Comparison of ENCODE assay signal across 28 cellular contexts in genomic region chr2:235011607-235011928, GRCh38. TPM values are rescaled to one million over a fixed set of nuclear protein-coding genes. Genes with fewer than 3 reads are reported as not detected.
A peak's percentile ranks its signal among the peaks of the same experiment; 100 is the strongest.
DNase-seq lines count a peak whose midpoint lies in the region; ATAC-seq, FAIRE-seq and TF ChIP-seq lines count a peak whose summit lies in the region.
"Had no signal": no experiment of that assay in that cellular context is flagged by ENCODE, and none has a peak within 500 bp of the region (broad histone marks: within the 10 kb centered on the region; RNA-seq: fewer than 3 reads in every experiment).

No MANE protein-coding gene starts in this region.

- TF ChIP-seq CTCF in HepG2 (CRISPR knock-in tag; IDR thresholded peaks at IDR 0.05) (no peak), right lobe of liver (IDR thresholded peaks at IDR 0.05) (no peak), body of pancreas (IDR thresholded peaks at IDR 0.05) (no peak), type B pancreatic cell (conservative IDR thresholded peaks at IDR 0.05) (no peak)

- H4K20me1 ChIP-seq in HepG2 (ENCODE audit: insufficient read depth, low read length), result peaks cover 96% of the 10 kb centered on the region

- intact Hi-C loops in HepG2 (cut with micrococcal nuclease; ENCODE audit: unreplicated experiment) (no loop called here), right lobe of liver (cut with DNase I) (no loop called here), body of pancreas (cut with DNase I) (no loop called here)

- POLR2A ChIA-PET in HepG2 (lab: Yijun Ruan, JAX), result no interaction called here
- POLR2A ChIA-PET in T-cell (lab: Charles Lee), result no interaction called here

- TF ChIP-seq EP300 in HepG2 (IDR thresholded peaks at IDR 0.05; ENCODE audit: low read depth in 2 of 2, low read length in 2 of 2) (no peak), HepG2 (CRISPR knock-in tag; IDR thresholded peaks at IDR 0.05; ENCODE audit: borderline replicate concordance) (no peak)

- FAIRE-seq in HepG2 (lab: Jason Lieb, UNC), result peak; percentile 54
- FAIRE-seq: A204.1, GM18507 had no signal

- TF ChIP-seq POLR2A in HepG2 (IDR thresholded peaks at IDR 0.05; ENCODE audit: insufficient read depth in 1 of 2, low read depth in 2 of 2, low read length in 2 of 2) (no peak), right lobe of liver (IDR thresholded peaks at IDR 0.05) (no peak), body of pancreas (IDR thresholded peaks at IDR 0.05) (no peak)

- H3K4me1 ChIP-seq in HepG2 (ENCODE audit: insufficient read depth, low read length) (peaks cover 26% of the 10 kb centered on the region), right lobe of liver (peaks cover 0 to 19% (median 8%) of the 10 kb centered on the region in 4 donors), body of pancreas (peaks cover 66% of the 10 kb centered on the region), mesodermal cell (ENCODE audit: control insufficient read depth, insufficient read depth, low read length, poor library complexity, severe bottlenecking) (peaks cover 52% of the 10 kb centered on the region)
- H3K4me1 ChIP-seq: HAP-1 had no signal

- peaks cover 99% of the 10 kb centered on the region for H3K79me2 ChIP-seq in HepG2 (ENCODE audit: insufficient read depth, low read length)

- H3K9me3 ChIP-seq in HepG2 (ENCODE audit: low read length) (no peaks in the 10 kb centered on the region), right lobe of liver (no peaks in the 10 kb centered on the region), body of pancreas (no peaks in the 10 kb centered on the region), mesodermal cell (ENCODE audit: control insufficient read depth, low read length) (peaks cover 18% of the 10 kb centered on the region)
- H3K9me3 ChIP-seq: neutrophil, thyroid gland had no signal

- H3K4me3 Mint-ChIP-seq in type B pancreatic cell (peak overlapping the region; percentile 6), T-cell (no peak overlapping the region)
- H3K4me3 Mint-ChIP-seq: immature natural killer cell had no signal

- in situ Hi-C loops in HepG2 (cut with HindIII; ENCODE audit: extremely low pct_ligation_motif_present, low pct_unique_long_range_greater_than_20kb), result no loop called here

- WGBS in HepG2 (ENCODE audit: low lambda C conversion rate), result 97% methylated on average over 5 of the region's 5 CpGs
- WGBS in right lobe of liver (ENCODE audit: insufficient coverage, low coverage, low lambda C conversion rate, missing lambda C conversion rate), result 90% methylated on average over 3 of the region's 5 CpGs
- 49 to 56% methylated on average over 3 to 5 of the region's 5 CpGs for WGBS in body of pancreas, 2 donors
- 24 to 94% methylated on average over 2 of the region's 5 CpGs for WGBS in mesodermal cell (ENCODE audit: insufficient coverage in 2 of 2), 2 experiments

- H3K4me1 Mint-ChIP-seq in type B pancreatic cell (ENCODE audit: unreplicated experiment) (peaks cover 32% of the 10 kb centered on the region), T-cell (no peaks in the 10 kb centered on the region)
- H3K4me1 Mint-ChIP-seq: immature natural killer cell had no signal

- H3K36me3 ChIP-seq in HepG2 (replicated peaks in 1 of 2; ENCODE audit: control insufficient read depth in 1 of 2, insufficient read depth in 2 of 2, low read length in 2 of 2), result peaks cover 29 to 76% of the 10 kb centered on the region in 2 experiments
- no peaks in the 10 kb centered on the region for H3K36me3 ChIP-seq in right lobe of liver
- H3K36me3 ChIP-seq in body of pancreas (replicated peaks in 1 of 2; ENCODE audit: insufficient read depth in 1 of 2, low read depth in 2 of 2), result no peaks in the 10 kb centered on the region
- H3K36me3 ChIP-seq in mesodermal cell (ENCODE audit: control insufficient read depth, insufficient read depth, low read length), result peaks cover 97% of the 10 kb centered on the region
- H3K36me3 ChIP-seq: brain microvascular endothelial cell, gastroesophageal sphincter, HAP-1, neutrophil, sigmoid colon, thyroid gland had no signal

- H3K27me3 ChIP-seq in HepG2 (ENCODE audit: control insufficient read depth in 1 of 2, insufficient read depth in 2 of 2, low read length in 2 of 2), result no peaks in the 10 kb centered on the region
- H3K27me3 ChIP-seq in right lobe of liver, result no peaks in the 10 kb centered on the region
- no peaks in the 10 kb centered on the region for H3K27me3 ChIP-seq in body of pancreas
- H3K27me3 ChIP-seq: brain microvascular endothelial cell, gastroesophageal sphincter, hepatocyte, neutrophil, sigmoid colon, thyroid gland had no signal

- no TSS peak for BruUV-seq in HepG2 (replicated peaks; lab: Mats Ljungman, UMichigan)

- H3K4me3 ChIP-seq in HepG2 (replicated peaks in 1 of 3; ENCODE audit: insufficient read depth in 1 of 3, low read depth in 2 of 3, low read length in 3 of 3), result no peak overlapping the region
- no peak overlapping the region for H3K4me3 ChIP-seq in right lobe of liver
- H3K4me3 ChIP-seq in body of pancreas, result no peak overlapping the region
- H3K4me3 ChIP-seq in mesodermal cell (ENCODE audit: extremely low read depth, insufficient read depth, low read length, poor library complexity, severe bottlenecking), result no peak overlapping the region
- H3K4me3 ChIP-seq: gastroesophageal sphincter, HAP-1, hepatocyte, sigmoid colon, thyroid gland had no signal

- CTCF ChIA-PET in HepG2 (lab: Yijun Ruan, JAX; ENCODE audit: low intra/inter-chr PET ratio, low total read pairs), result no interaction called here
- CTCF ChIA-PET in T-cell (lab: Charles Lee), result no interaction called here

- no peak for TF ChIP-seq RAD21 in HepG2 (CRISPR knock-in tag; IDR thresholded peaks at IDR 0.05)

- peaks cover 8% of the 10 kb centered on the region for H3K9me3 Mint-ChIP-seq in type B pancreatic cell
- H3K9me3 Mint-ChIP-seq in T-cell, result peaks cover 3 to 7% (median 6%) of the 10 kb centered on the region in 3 donors

- H2AFZ ChIP-seq in HepG2 (ENCODE audit: low read length), result no peak overlapping the region
- H2AFZ ChIP-seq: hepatocyte had no signal

- H3K4me2 ChIP-seq in HepG2 (ENCODE audit: low read depth, low read length), result no peak overlapping the region
- H3K4me2 ChIP-seq: hepatocyte had no signal

- H3K27ac Mint-ChIP-seq in type B pancreatic cell, result peak overlapping the region; percentile 39
- H3K27ac Mint-ChIP-seq in T-cell, result no peak overlapping the region
- H3K27ac Mint-ChIP-seq: immature natural killer cell had no signal

- H3K27ac ChIP-seq in HepG2 (ENCODE audit: extremely low read length, insufficient read depth, low read length) (no peak overlapping the region), right lobe of liver (no peak overlapping the region), body of pancreas (peak overlapping the region; percentile 19 to 92 (median 92)), mesodermal cell (ENCODE audit: low read depth, low read length, severe bottlenecking) (peak overlapping the region; percentile 36)
- H3K27ac ChIP-seq: brain microvascular endothelial cell, gastroesophageal sphincter, neutrophil, sigmoid colon, thyroid gland had no signal

- DNase-seq in HepG2 (ENCODE audit: low spot score) (no peak), right lobe of liver (no peak), body of pancreas (no peak), type B pancreatic cell (ENCODE audit: extremely low spot score, unreplicated experiment) (no peak), T-cell (no peak), T-helper 2 cell (no peak), activated gamma-delta T cell treated with Interleukin-2 at 50 U/mL for 16 hours (no peak)
- DNase-seq: activated CD4-positive, alpha-beta T cell treated with anti-CD3 and anti-CD28 coated beads, Interleukin-2, amount 50 U/mL, for 1 hour; activated CD4-positive, CD25-positive, alpha-beta regulatory T cell; activated naive CD4-positive, alpha-beta T cell treated with Interleukin-2 at 50 U/mL for 16 hours; activated T-cell treated with anti-CD3 and anti-CD28 coated beads, Interleukin-2, amount 50 U/mL, for 48 hours; brain microvascular endothelial cell; Calu3; immature natural killer cell; left cardiac atrium; NCI-H146; stimulated activated CD4-positive, alpha-beta T cell treated with anti-CD3 and anti-CD28 coated beads, Interleukin-12 subunit alpha, Interleukin-12 subunit beta, amount 100 ng/mL, for 4 hours; stimulated activated CD4-positive, alpha-beta T cell treated with anti-CD3 and anti-CD28 coated beads, Interleukin-2, amount 100 ng/mL, for 48 hours; T-helper 1 cell; thyroid gland had no signal

- ATAC-seq in HepG2 (no peak), right lobe of liver (no peak), body of pancreas (no peak), T-cell (replicated peaks in 1 of 4) (no peak)
- ATAC-seq: gastroesophageal sphincter, left cardiac atrium had no signal

- H3K27me3 Mint-ChIP-seq in type B pancreatic cell (no peaks in the 10 kb centered on the region), T-cell (peaks cover 0 to 4% of the 10 kb centered on the region in 2 donors)

- H3K36me3 Mint-ChIP-seq in type B pancreatic cell (peaks cover 41% of the 10 kb centered on the region), T-cell (no peaks in the 10 kb centered on the region)
- H3K36me3 Mint-ChIP-seq: immature natural killer cell had no signal

- no peak overlapping the region for H3K9ac ChIP-seq in HepG2 (ENCODE audit: insufficient read depth, low read depth, low read length)

RNA-seq across cellular contexts. Expression of gene SH3BP4, which starts 59.8 kb away (rescaled TPM):
- 34.6 and 44.3 TPM in 2 replicates for total RNA-seq in HepG2 (2016; rRNA removed; fragmentation: Illumina TruSeq; extraction: Trizol)
- total RNA-seq in HepG2 (2016; cell fraction: cytosol; rRNA removed; fragmentation: Illumina TruSeq; extraction: Trizol; ENCODE audit: low read depth), result 10.1 and 13.4 TPM in 2 replicates
- 33.4 and 38.6 TPM in 2 replicates for total RNA-seq in HepG2 (2016; cell fraction: insoluble cytoplasmic fraction; rRNA removed; fragmentation: Illumina TruSeq; extraction: Trizol)
- 23.4 and 24.2 TPM in 2 replicates for total RNA-seq in HepG2 (2016; cell fraction: membrane; rRNA removed; fragmentation: Illumina TruSeq; extraction: Trizol)
- total RNA-seq in HepG2 (2016; cell fraction: nucleus; rRNA removed; fragmentation: Illumina TruSeq; extraction: Trizol), result 29.3 and 37.6 TPM in 2 replicates
- 99.1 and 101 TPM in 2 replicates for polyA plus RNA-seq in HepG2 (2011; rRNA removed)
- 62.2 and 70.2 TPM in 2 replicates for polyA plus RNA-seq in HepG2 (2011; cell fraction: cytosol; rRNA removed)
- 57.3 and 58.3 TPM in 2 replicates for polyA plus RNA-seq in HepG2 (2011; cell fraction: nucleus; rRNA removed)
- polyA plus RNA-seq in HepG2 (2012), result 54.2 and 63.2 TPM in 2 replicates
- 12.1 and 15.0 TPM in 2 replicates for polyA plus RNA-seq in HepG2 (2016; cell fraction: cytosol; fragmentation: Illumina TruSeq; extraction: Trizol; ENCODE audit: low read depth)
- polyA plus RNA-seq in HepG2 (2016; cell fraction: insoluble cytoplasmic fraction; fragmentation: Illumina TruSeq; extraction: Trizol; ENCODE audit: low read depth), result 41.4 and 47.1 TPM in 2 replicates
- polyA plus RNA-seq in HepG2 (2016; cell fraction: membrane; fragmentation: Illumina TruSeq; extraction: Trizol; ENCODE audit: low read depth), result 16.0 and 16.3 TPM in 2 replicates
- polyA plus RNA-seq in HepG2 (2016; cell fraction: nucleus; fragmentation: Illumina TruSeq; extraction: Trizol; ENCODE audit: insufficient read depth, low read depth), result 33.7 and 37.2 TPM in 2 replicates
- 50.3 and 196 TPM in 2 replicates for polyA minus RNA-seq in HepG2 (2011; rRNA and poly(A)+ RNA removed; ENCODE audit: low replicate concordance)
- polyA minus RNA-seq in HepG2 (2011; cell fraction: cytosol; rRNA and poly(A)+ RNA removed), result 58.1 and 67.7 TPM in 2 replicates
- 92.1 and 100 TPM in 2 replicates for polyA minus RNA-seq in HepG2 (2011; cell fraction: nucleus; rRNA and poly(A)+ RNA removed)
- total RNA-seq in right lobe of liver, result 10 to 100 TPM; 18.8 to 30.4 (median 26.3) TPM
- 10 to 100 TPM; 62.6 to 71.9 TPM for total RNA-seq in body of pancreas
- 48.9 TPM for polyA plus RNA-seq in mesodermal cell (2013, experiment 1 of 2)
- polyA plus RNA-seq in mesodermal cell (2013, experiment 2 of 2), result 52.4 TPM
- 42.6 and 49.5 TPM in 2 replicates for total RNA-seq in type B pancreatic cell (ENCODE audit: low replicate concordance)
- 1 to 10 TPM in 1 of 5 donors, under 1 TPM in 4; 0.14 to 1.3 (median 0.50) TPM for total RNA-seq in T-cell

Comparison
In these comparisons a context has a peak if more than half of its experiments do, and no peak if none do; other contexts are left out.
1. H3K27ac ChIP-seq: peak in body of pancreas (4 of 4) and mesodermal cell (single experiment); none in HepG2 (single experiment) and right lobe of liver (0 of 3).
2. RNA of gene SH3BP4, which starts 59.8 kb away (total RNA-seq): 62.6 to 71.9 TPM in body of pancreas, 42.6 to 49.5 TPM in type B pancreatic cell, 10.1 to 44.3 TPM in HepG2 and 18.8 to 30.4 TPM in right lobe of liver; 0.14 to 1.3 TPM in T-cell; every median in the first group is over 4 times any median in the second.